ENCODE assay signal across 11 cellular contexts in genomic region chr2:156908825-156909224, GRCh38.
DNase-seq lines count a peak whose midpoint lies in the region; ATAC-seq, FAIRE-seq and TF ChIP-seq lines count a peak whose summit lies in the region.
"Had no signal": no experiment of that assay in that cellular context is flagged by ENCODE, and none has a peak within 500 bp of the region (broad histone marks: within the 10 kb centered on the region; RNA-seq: fewer than 3 reads in every experiment).

No MANE protein-coding gene starts in this region.

- H3K4me3 ChIP-seq in HepG2 (replicated peaks in 1 of 3; ENCODE audit: insufficient read depth in 1 of 3, low read depth in 2 of 3, low read length in 3 of 3), result no peak overlapping the region
- no peak overlapping the region for H3K4me3 ChIP-seq in left ventricle myocardium inferior
- no peak overlapping the region for H3K4me3 ChIP-seq in transverse colon

- DNase-seq in GM03348 (ENCODE audit: low spot score), result peak; percentile 40
- peak; percentile 55 for DNase-seq in epithelial cell of prostate (ENCODE audit: low read depth, low spot score)
- DNase-seq in HepG2 (ENCODE audit: low spot score), result no peak
- DNase-seq in left ventricle myocardium inferior, result no peak
- no peak for DNase-seq in transverse colon
- DNase-seq in amniotic stem cell (lab: John Stamatoyannopoulos, UW), result no peak
- DNase-seq: activated naive CD4-positive, alpha-beta T cell; DMS153; trophoblast cell had no signal

- TF ChIP-seq RAD21 in HepG2 (CRISPR knock-in tag; IDR thresholded peaks at IDR 0.05), result no peak

- H4K20me1 ChIP-seq in HepG2 (ENCODE audit: insufficient read depth, low read length), result no peaks in the 10 kb centered on the region

- H3K9me3 ChIP-seq in HepG2 (ENCODE audit: low read length) (no peaks in the 10 kb centered on the region), left ventricle myocardium inferior (replicated peaks) (no peaks in the 10 kb centered on the region), transverse colon (no peaks in the 10 kb centered on the region)

- H3K27ac ChIP-seq in epithelial cell of prostate, result no peak overlapping the region
- no peak overlapping the region for H3K27ac ChIP-seq in HepG2 (ENCODE audit: extremely low read length, insufficient read depth, low read length)
- no peak overlapping the region for H3K27ac ChIP-seq in left ventricle myocardium inferior (replicated peaks)
- no peak overlapping the region for H3K27ac ChIP-seq in transverse colon

- CTCF ChIA-PET in HepG2 (lab: Yijun Ruan, JAX; ENCODE audit: low intra/inter-chr PET ratio, low total read pairs), result no interaction called here

- no TSS peak for BruUV-seq in HepG2 (replicated peaks; lab: Mats Ljungman, UMichigan)

- H3K4me1 ChIP-seq in HepG2 (ENCODE audit: insufficient read depth, low read length) (no peaks in the 10 kb centered on the region), left ventricle myocardium inferior (no peaks in the 10 kb centered on the region), transverse colon (no peaks in the 10 kb centered on the region)

- intact Hi-C loops in HepG2 (cut with micrococcal nuclease; ENCODE audit: unreplicated experiment), result no loop called here
- intact Hi-C loops in left ventricle myocardium inferior (cut with micrococcal nuclease), result no loop called here
- intact Hi-C loops in transverse colon (cut with DNase I; ENCODE audit: low total_unique reads), result no loop called here

- ATAC-seq in GM21529 (IDR thresholded peaks at IDR 0.05; ENCODE audit: unreplicated experiment) (peak; percentile 65), HG03439 (IDR thresholded peaks at IDR 0.05; ENCODE audit: unreplicated experiment) (peak; percentile 88), HepG2 (no peak)

- in situ Hi-C loops in HepG2 (cut with HindIII; ENCODE audit: extremely low pct_ligation_motif_present, low pct_unique_long_range_greater_than_20kb), result no loop called here
- in situ Hi-C loops in transverse colon (cut with MboI; ENCODE audit: low pct_ligation_motif_present in 1 of 4, low pct_unique_long_range_greater_than_20kb in 1 of 4, low sequenced_read_pairs in 3 of 4), result no loop called here

- POLR2A ChIA-PET in HepG2 (lab: Yijun Ruan, JAX), result no interaction called here

- H3K36me3 ChIP-seq in HepG2 (replicated peaks in 1 of 2; ENCODE audit: control insufficient read depth in 1 of 2, insufficient read depth in 2 of 2, low read length in 2 of 2), result no peaks in the 10 kb centered on the region
- H3K36me3 ChIP-seq in left ventricle myocardium inferior, result no peaks in the 10 kb centered on the region
- H3K36me3 ChIP-seq in transverse colon, result no peaks in the 10 kb centered on the region

- H3K9ac ChIP-seq in HepG2 (ENCODE audit: insufficient read depth, low read depth, low read length), result no peak overlapping the region

- TF ChIP-seq EP300 in HepG2 (IDR thresholded peaks at IDR 0.05; ENCODE audit: low read depth in 2 of 2, low read length in 2 of 2) (no peak), HepG2 (CRISPR knock-in tag; IDR thresholded peaks at IDR 0.05; ENCODE audit: borderline replicate concordance) (no peak), transverse colon (IDR thresholded peaks at IDR 0.05; ENCODE audit: low read depth) (no peak)

- WGBS in HepG2 (ENCODE audit: low lambda C conversion rate), result 0% methylated on average over 1 of the region's 1 CpG
- 41 to 44% methylated on average over 1 of the region's 1 CpG for WGBS in transverse colon (ENCODE audit: low coverage in 1 of 2), 2 donors

- no peak for FAIRE-seq in HepG2 (lab: Jason Lieb, UNC)

- no peak overlapping the region for H3K4me2 ChIP-seq in HepG2 (ENCODE audit: low read depth, low read length)

- no peak for TF ChIP-seq POLR2A in HepG2 (IDR thresholded peaks at IDR 0.05; ENCODE audit: insufficient read depth in 1 of 2, low read depth in 2 of 2, low read length in 2 of 2)
- no peak for TF ChIP-seq POLR2A in transverse colon (IDR thresholded peaks at IDR 0.05)

- H3K27me3 ChIP-seq in HepG2 (ENCODE audit: control insufficient read depth in 1 of 2, insufficient read depth in 2 of 2, low read length in 2 of 2) (no peaks in the 10 kb centered on the region), left ventricle myocardium inferior (ENCODE audit: low read depth) (no peaks in the 10 kb centered on the region), transverse colon (no peaks in the 10 kb centered on the region)

- no peaks in the 10 kb centered on the region for H3K79me2 ChIP-seq in HepG2 (ENCODE audit: insufficient read depth, low read length)

- H2AFZ ChIP-seq in HepG2 (ENCODE audit: low read length), result no peak overlapping the region

- no peak for TF ChIP-seq CTCF in HepG2 (CRISPR knock-in tag; IDR thresholded peaks at IDR 0.05)
- TF ChIP-seq CTCF in left ventricle myocardium inferior (IDR thresholded peaks at IDR 0.05; ENCODE audit: borderline replicate concordance), result no peak
- TF ChIP-seq CTCF in transverse colon (IDR thresholded peaks at IDR 0.05), result no peak

TF ChIP-seq in HepG2, 621 proteins besides CTCF, POLR2A, EP300 and RAD21:
- TF ChIP-seq CBFB (CRISPR knock-in tag; IDR thresholded peaks at IDR 0.05) (no peak), IKZF5 (CRISPR knock-in tag; IDR thresholded peaks at IDR 0.05) (no peak), NCOA2 (CRISPR knock-in tag; IDR thresholded peaks at IDR 0.05) (no peak), ZNF850 (CRISPR knock-in tag; conservative IDR thresholded peaks at IDR 0.05) (no peak), ZFP37 (CRISPR knock-in tag; IDR thresholded peaks at IDR 0.05; ENCODE audit: borderline replicate concordance) (no peak), ADNP (CRISPR knock-in tag; IDR thresholded peaks at IDR 0.05) (no peak), ZNF121 (CRISPR knock-in tag; IDR thresholded peaks at IDR 0.05) (no peak), ZZZ3 (CRISPR knock-in tag; IDR thresholded peaks at IDR 0.05; ENCODE audit: borderline replicate concordance) (no peak), NFIB (CRISPR knock-in tag; IDR thresholded peaks at IDR 0.05; ENCODE audit: borderline replicate concordance) (no peak), ZNF782 (CRISPR knock-in tag; IDR thresholded peaks at IDR 0.05; ENCODE audit: borderline replicate concordance) (no peak)

Comparison
In these comparisons a context has a peak if more than half of its experiments do, and no peak if none do; other contexts are left out.
1. DNase-seq: peak in GM03348 (single experiment) and epithelial cell of prostate (single experiment); none in HepG2 (single experiment), left ventricle myocardium inferior (single experiment), transverse colon (single experiment) and amniotic stem cell (single experiment).